24 cellular contexts compared by ENCODE assay signal in the genomic region with DNA sequence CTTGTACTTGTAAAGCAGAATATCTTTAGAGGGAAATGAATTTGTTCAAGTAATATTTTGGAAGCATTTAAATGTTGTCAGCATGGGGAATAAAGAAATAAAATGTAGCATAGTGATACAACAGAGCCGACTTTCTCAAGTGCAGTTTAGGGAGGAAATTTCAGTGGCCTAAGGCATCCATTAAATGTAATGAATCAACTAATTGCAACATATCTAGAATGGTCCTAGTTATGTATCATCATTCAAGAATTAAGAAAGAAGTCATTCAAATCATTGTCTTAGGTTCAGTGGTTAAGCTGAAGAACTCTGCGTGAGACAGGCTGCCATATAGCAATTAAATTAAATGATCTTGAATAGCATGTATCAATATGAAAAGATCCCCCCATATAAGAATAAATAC.
"Had no signal": no experiment of that assay in that cellular context is flagged by ENCODE, and none has a peak within 500 bp of the region (broad histone marks: within the 10 kb centered on the region; RNA-seq: fewer than 3 reads in every experiment).

No MANE protein-coding gene starts in this region.

- H3K36me3 ChIP-seq: SJSA1 had no signal

- DNase-seq: activated CD4-positive, alpha-beta T cell treated with anti-CD3 and anti-CD28 coated beads for 48 hours; activated CD4-positive, alpha-beta T cell treated with anti-CD3 and anti-CD28 coated beads, Interleukin-2, amount 50 U/mL, for 4 hours; activated CD4-positive, CD25-positive, alpha-beta regulatory T cell treated with anti-CD3 and anti-CD28 coated beads, Interleukin-2, amount 50 U/mL, for 72 hours; activated CD8-positive, alpha-beta memory T cell treated with anti-CD3 and anti-CD28 coated beads, Interleukin-2, amount 50 U/mL, for 48 hours; activated CD8-positive, alpha-beta T cell treated with anti-CD3 and anti-CD28 coated beads, Interleukin-2, amount 10 ng/mL, durations not matched to agents 7 days and 5 days; activated effector memory CD4-positive, alpha-beta T cell treated with anti-CD3 and anti-CD28 coated beads, Interleukin-2, amount 50 U/mL, for 16 hours; activated naive CD4-positive, alpha-beta T cell treated with Interleukin-2 at 50 U/mL for 16 hours; activated T-cell treated with anti-CD3 and anti-CD28 coated beads, Interleukin-2, amount 50 U/mL, for 1 hour; amygdala; Karpas-422; NCI-H146; NCI-H187 treated with DMSO at 0.1 percent for 48 hours; NCI-H2081 treated with DMSO at 0.1 percent for 48 hours; NCI-H2171; NCI-H2227 treated with DMSO at 0.1 percent for 48 hours; NCI-H446 treated with DMSO at 0.1 percent for 48 hours; NCI-H524 treated with DMSO at 0.1 percent for 48 hours; RPMI8226; SHP77; T-helper 17 cell; T-helper 9 cell had no signal

- H3K4me3 ChIP-seq: K562, SJSA1 had no signal

- H3K9me3 ChIP-seq: SJSA1 had no signal

- H3K4me1 ChIP-seq: SJSA1 had no signal

- H3K27ac ChIP-seq: SJSA1 had no signal

- ATAC-seq: activated CD8-positive, alpha-beta T cell treated with anti-CD3 and anti-CD28 coated beads, Interleukin-2, amount 10 ng/mL, durations not matched to agents 7 days and 5 days; K562; T-helper 17 cell; WTC11 had no signal

- H3K27me3 ChIP-seq: SJSA1 had no signal
